8 cellular contexts compared by ENCODE assay signal in genomic region chr4:83548151-83548905, GRCh38. TPM values are rescaled to one million over a fixed set of nuclear protein-coding genes. Genes with fewer than 3 reads are reported as not detected.
DNase-seq lines count a peak whose midpoint lies in the region; ATAC-seq and TF ChIP-seq lines count a peak whose summit lies in the region.

No MANE protein-coding gene starts in this region.

- 0 out of 2 replicates have a peak, but pooled peaks have one; percentile 21 for TF ChIP-seq RAD21 in Ishikawa (IDR thresholded peaks at IDR 0.05; ENCODE audit: low read depth)

- peak; percentile 86 for TF ChIP-seq EP300 in Ishikawa (IDR thresholded peaks at IDR 0.05; ENCODE audit: borderline replicate concordance)

- DNase-seq in EH (ENCODE audit: low read depth) (peak; percentile 90), SW 1271 (lab: John Stamatoyannopoulos, UW) (peak; percentile 73 to 84), amniotic epithelial cell (ENCODE audit: low read depth) (peak; percentile 95), kidney glomerular epithelial cell (lab: John Stamatoyannopoulos, UW) (peak; percentile 93), SK-N-DZ (ENCODE audit: low spot score) (no peak)
- peak; percentile 61 to 75 for DNase-seq in stimulated activated CD8-positive, alpha-beta memory T cell treated with anti-CD3 and anti-CD28 coated beads, Interleukin-15, amount 100 ng/mL, for 48 hours (ENCODE audit: low read depth in 2 of 2)

- peak; percentile 93 for ATAC-seq in GM21825 (IDR thresholded peaks at IDR 0.05; ENCODE audit: unreplicated experiment)

TF ChIP-seq in Ishikawa, 13 proteins besides CTCF, POLR2A, EP300 and RAD21:
- TF ChIP-seq CREB1 (IDR thresholded peaks at IDR 0.05; ENCODE audit: low read depth) (no peak), REST (IDR thresholded peaks at IDR 0.05; ENCODE audit: low read depth) (no peak), MAX (IDR thresholded peaks at IDR 0.05) (peak; percentile 68), USF1 (IDR thresholded peaks at IDR 0.05) (no peak), YY1 (IDR thresholded peaks at IDR 0.05; ENCODE audit: low read depth) (no peak), TEAD4 (IDR thresholded peaks at IDR 0.05) (peak; percentile 85), NFIC (IDR thresholded peaks at IDR 0.05) (peak; percentile 97), ZBTB7A (IDR thresholded peaks at IDR 0.05; ENCODE audit: low read depth) (no peak), EGR1 (IDR thresholded peaks at IDR 0.05) (no peak), FOXM1 (IDR thresholded peaks at IDR 0.05; ENCODE audit: borderline replicate concordance, low read depth) (no peak; the same call in none of the 2 replicates), TCF12 (IDR thresholded peaks at IDR 0.05; ENCODE audit: low read depth) (peak; percentile 91), TAF1 (IDR thresholded peaks at IDR 0.05; ENCODE audit: low read depth) (no peak), CEBPB (IDR thresholded peaks at IDR 0.05) (peak; percentile 77)

RNA-seq across cellular contexts. Expression of gene GPAT3, which starts 12.4 kb away (rescaled TPM):
- not detected in 2 replicates for polyA plus RNA-seq in SK-N-DZ (2014; cell fraction: cytosol; rRNA removed)
- polyA plus RNA-seq in SK-N-DZ (2014; cell fraction: nucleus; rRNA removed) = not detected in 2 replicates
